In genomic region chr12:30925607-30926242, GRCh38 we compare ENCODE assay signal across 8 cellular contexts. TPM values are rescaled to one million over a fixed set of nuclear protein-coding genes. Genes with fewer than 3 reads are reported as not detected.
A peak's percentile ranks its signal among the peaks of the same experiment; 100 is the strongest.
DNase-seq lines count a peak whose midpoint lies in the region; ATAC-seq and TF ChIP-seq lines count a peak whose summit lies in the region.

No MANE protein-coding gene starts in this region.

- no TSS peak for BruUV-seq in MCF 10A (replicated peaks; lab: Mats Ljungman, UMichigan)

- no peaks in the 10 kb centered on the region for H3K4me1 ChIP-seq in breast epithelium
- no peaks in the 10 kb centered on the region for H3K4me1 ChIP-seq in CD8-positive, alpha-beta memory T cell (ENCODE audit: insufficient read depth, low read length)

- H3K4me1 Mint-ChIP-seq in MCF 10A (ENCODE audit: insufficient read depth, unreplicated experiment) (no peaks in the 10 kb centered on the region), type B pancreatic cell (ENCODE audit: unreplicated experiment) (peaks cover 36% of the 10 kb centered on the region)
- H3K4me1 Mint-ChIP-seq in CD8-positive, alpha-beta memory T cell: peaks cover 0 to 3% (median 0%) of the 10 kb centered on the region in 3 donors

- TF ChIP-seq CTCF in breast epithelium (IDR thresholded peaks at IDR 0.05) (no peak), MCF 10A (IDR thresholded peaks at IDR 0.05; ENCODE audit: unreplicated experiment) (no peak), type B pancreatic cell (conservative IDR thresholded peaks at IDR 0.05) (no peak)

- DNase-seq in breast epithelium (ENCODE audit: low spot score in 2 of 2): no peak
- no peak for DNase-seq in MCF 10A (ENCODE audit: unreplicated experiment)
- DNase-seq in ecto neural progenitor cell (ENCODE audit: low spot score): peak; percentile 61
- peak; percentile 14 for DNase-seq in midbrain (lab: John Stamatoyannopoulos, UW)
- DNase-seq in type B pancreatic cell (ENCODE audit: extremely low spot score, unreplicated experiment): no peak
- no peak for DNase-seq in CD8-positive, alpha-beta memory T cell
- no peak for DNase-seq in pons (ENCODE audit: low spot score)

- peak overlapping the region in 1 of 2 donors; percentile 35 for H3K27ac ChIP-seq in breast epithelium
- H3K27ac ChIP-seq in CD8-positive, alpha-beta memory T cell (ENCODE audit: low read depth, low read length): no peak overlapping the region

- CTCF ChIA-PET in MCF 10A (lab: Yijun Ruan, JAX): no interaction called here
- CTCF ChIA-PET in CD8-positive, alpha-beta memory T cell (lab: Charles Lee): no interaction called here

- H3K9me3 ChIP-seq in breast epithelium: no peaks in the 10 kb centered on the region
- no peaks in the 10 kb centered on the region for H3K9me3 ChIP-seq in CD8-positive, alpha-beta memory T cell (ENCODE audit: low read length)

- no peak for ATAC-seq in GM19035 (IDR thresholded peaks at IDR 0.05; ENCODE audit: unreplicated experiment)

- TF ChIP-seq POLR2A in breast epithelium (IDR thresholded peaks at IDR 0.05): no peak

- H3K27me3 Mint-ChIP-seq in MCF 10A (ENCODE audit: insufficient read depth, unreplicated experiment) (peaks cover 49% of the 10 kb centered on the region), type B pancreatic cell (peaks cover 65% of the 10 kb centered on the region)
- H3K27me3 Mint-ChIP-seq in CD8-positive, alpha-beta memory T cell: peaks cover 35 to 60% of the 10 kb centered on the region in 2 donors

- intact Hi-C loops in breast epithelium (cut with DNase I; ENCODE audit: low total_unique reads) (no loop called here), MCF 10A (cut with micrococcal nuclease) (no loop called here)

- H3K27ac Mint-ChIP-seq in MCF 10A (ENCODE audit: low read depth, unreplicated experiment): no peak overlapping the region
- H3K27ac Mint-ChIP-seq in type B pancreatic cell: peak overlapping the region; percentile 60
- no peak overlapping the region for H3K27ac Mint-ChIP-seq in CD8-positive, alpha-beta memory T cell

- peak overlapping the region; percentile 31 to 76 (median 54) for H3K4me3 ChIP-seq in breast epithelium
- H3K4me3 ChIP-seq in CD8-positive, alpha-beta memory T cell (ENCODE audit: low read length): no peak overlapping the region

- POLR2A ChIA-PET in MCF 10A (lab: Yijun Ruan, JAX): no interaction called here
- POLR2A ChIA-PET in CD8-positive, alpha-beta memory T cell (lab: Charles Lee): no interaction called here

- H3K4me3 Mint-ChIP-seq in MCF 10A (ENCODE audit: unreplicated experiment) (no peak overlapping the region), type B pancreatic cell (peak overlapping the region; percentile 83)
- H3K4me3 Mint-ChIP-seq in CD8-positive, alpha-beta memory T cell: no peak overlapping the region

- no peaks in the 10 kb centered on the region for H3K36me3 ChIP-seq in breast epithelium
- H3K36me3 ChIP-seq in CD8-positive, alpha-beta memory T cell (ENCODE audit: insufficient read depth, low read length): no peaks in the 10 kb centered on the region

- H3K9me3 Mint-ChIP-seq in MCF 10A (ENCODE audit: unreplicated experiment) (no peaks in the 10 kb centered on the region), type B pancreatic cell (no peaks in the 10 kb centered on the region)
- no peaks in the 10 kb centered on the region for H3K9me3 Mint-ChIP-seq in CD8-positive, alpha-beta memory T cell

- peaks cover 0 to 8% of the 10 kb centered on the region in 2 donors for H3K27me3 ChIP-seq in breast epithelium
- peaks cover 8% of the 10 kb centered on the region for H3K27me3 ChIP-seq in CD8-positive, alpha-beta memory T cell (ENCODE audit: insufficient read depth, low read length, poor library complexity, severe bottlenecking)

- H3K36me3 Mint-ChIP-seq in MCF 10A (ENCODE audit: insufficient read depth, unreplicated experiment): no peaks in the 10 kb centered on the region
- H3K36me3 Mint-ChIP-seq in type B pancreatic cell: peaks cover 10% of the 10 kb centered on the region
- H3K36me3 Mint-ChIP-seq in CD8-positive, alpha-beta memory T cell: no peaks in the 10 kb centered on the region

RNA-seq across cellular contexts. Expression of gene TSPAN11, which starts 0.8 kb away (rescaled TPM):
- total RNA-seq in breast epithelium (1 to 10 TPM in 1 of 3 donors, under 1 TPM in 2; 0.48 to 1.3 (median 0.73) TPM), MCF 10A (2022) (not detected in 2 replicates), type B pancreatic cell (ENCODE audit: low replicate concordance) (9.5 and 52.3 TPM in 2 replicates)
- total RNA-seq in CD8-positive, alpha-beta memory T cell: not detected
- polyA plus RNA-seq in CD8-positive, alpha-beta memory T cell: not detected

Comparison
In these comparisons a context has a peak if more than half of its experiments do, and no peak if none do; other contexts are left out.
1. DNase-seq: peak in ecto neural progenitor cell (single experiment) and midbrain (single experiment); none in breast epithelium (0 of 2), MCF 10A (single experiment), type B pancreatic cell (single experiment), CD8-positive, alpha-beta memory T cell (0 of 5) and pons (single experiment).